ENCODE assay signal across 19 cellular contexts in genomic region chr6:148107911-148108310, GRCh38.
DNase-seq lines count a peak whose midpoint lies in the region; ATAC-seq and TF ChIP-seq lines count a peak whose summit lies in the region.
"Had no signal": no experiment of that assay in that cellular context is flagged by ENCODE, and none has a peak within 500 bp of the region (broad histone marks: within the 10 kb centered on the region; RNA-seq: fewer than 3 reads in every experiment).

No MANE protein-coding gene starts in this region.

- no peaks in the 10 kb centered on the region for H3K36me3 Mint-ChIP-seq in activated CD8-positive, alpha-beta T cell treated with anti-CD3 and anti-CD28 coated beads, Interleukin-2, amount 10 ng/mL, durations not matched to agents 7 days and 5 days (ENCODE audit: low read depth)
- H3K36me3 Mint-ChIP-seq: CD8-positive, alpha-beta T cell had no signal

- peak; percentile 49 for ATAC-seq in GM18867 (IDR thresholded peaks at IDR 0.05; ENCODE audit: unreplicated experiment)
- ATAC-seq in left lung = peak; percentile 67
- peak; percentile 42 for ATAC-seq in upper lobe of right lung
- ATAC-seq in activated CD8-positive, alpha-beta T cell treated with anti-CD3 and anti-CD28 coated beads, Interleukin-2, amount 10 ng/mL, durations not matched to agents 7 days and 5 days = no peak
- ATAC-seq in GM18909 (IDR thresholded peaks at IDR 0.05; ENCODE audit: poor library complexity, unreplicated experiment) = no peak
- ATAC-seq: CD8-positive, alpha-beta T cell; GM12878; HepG2 had no signal

- no peaks in the 10 kb centered on the region for H3K27me3 ChIP-seq in left lung
- no peaks in the 10 kb centered on the region for H3K27me3 ChIP-seq in upper lobe of right lung
- H3K27me3 ChIP-seq: BLaER1 treated with 17β-estradiol and CSF1 and Interleukin-3, amounts not matched to agents 10 nM and 100 nM had no signal

- POLR2A ChIA-PET in activated CD8-positive, alpha-beta T cell treated with anti-CD3 and anti-CD28 coated beads, Interleukin-2, amount 10 ng/mL, durations not matched to agents 7 days and 5 days (lab: Charles Lee) = no interaction called here

- H3K27ac ChIP-seq in left lung (no peak overlapping the region), upper lobe of right lung (no peak overlapping the region)
- H3K27ac ChIP-seq: BLaER1 treated with 17β-estradiol and CSF1 and Interleukin-3, amounts not matched to agents 10 nM and 100 nM; GM23248 had no signal

- H3K36me3 ChIP-seq in left lung = no peaks in the 10 kb centered on the region
- H3K36me3 ChIP-seq in upper lobe of right lung = no peaks in the 10 kb centered on the region
- H3K36me3 ChIP-seq: BLaER1 treated with 17β-estradiol and CSF1 and Interleukin-3, amounts not matched to agents 10 nM and 100 nM; HAP-1 had no signal

- H3K9me3 ChIP-seq in left lung (no peaks in the 10 kb centered on the region), upper lobe of right lung (no peaks in the 10 kb centered on the region)
- H3K9me3 ChIP-seq: BLaER1 treated with 17β-estradiol and CSF1 and Interleukin-3, amounts not matched to agents 10 nM and 100 nM; HAP-1 had no signal

- DNase-seq in NCI-H2171 (lab: John Stamatoyannopoulos, UW) (peak; percentile 58), left lung (no peak), upper lobe of right lung (no peak)
- DNase-seq in activated effector memory CD4-positive, alpha-beta T cell treated with Interleukin-2 at 50 U/mL for 16 hours = no peak
- no peak for DNase-seq in activated CD8-positive, alpha-beta T cell treated with anti-CD3 and anti-CD28 coated beads, Interleukin-2, amount 10 ng/mL, durations not matched to agents 7 days and 5 days
- DNase-seq: 8988T; CD8-positive, alpha-beta T cell; DMS 273 treated with DMSO at 0.1 percent for 48 hours; DMS53; DND-41; EL; GM23248 had no signal

- peaks cover 2% of the 10 kb centered on the region for H3K27me3 Mint-ChIP-seq in activated CD8-positive, alpha-beta T cell treated with anti-CD3 and anti-CD28 coated beads, Interleukin-2, amount 10 ng/mL, durations not matched to agents 7 days and 5 days (ENCODE audit: low read depth)

- H3K27ac Mint-ChIP-seq in activated CD8-positive, alpha-beta T cell treated with anti-CD3 and anti-CD28 coated beads, Interleukin-2, amount 10 ng/mL, durations not matched to agents 7 days and 5 days = no peak overlapping the region
- H3K27ac Mint-ChIP-seq: B cell; CD8-positive, alpha-beta T cell had no signal

- H3K4me1 ChIP-seq in left lung (no peaks in the 10 kb centered on the region), upper lobe of right lung (no peaks in the 10 kb centered on the region)

- H3K4me1 Mint-ChIP-seq in activated CD8-positive, alpha-beta T cell treated with anti-CD3 and anti-CD28 coated beads, Interleukin-2, amount 10 ng/mL, durations not matched to agents 7 days and 5 days (ENCODE audit: low read depth) = no peaks in the 10 kb centered on the region
- H3K4me1 Mint-ChIP-seq: B cell had no signal

- intact Hi-C loops in left lung (cut with DNase I) = no loop called here
- intact Hi-C loops in upper lobe of right lung (cut with DNase I) = no loop called here

- CTCF ChIA-PET in activated CD8-positive, alpha-beta T cell treated with anti-CD3 and anti-CD28 coated beads, Interleukin-2, amount 10 ng/mL, durations not matched to agents 7 days and 5 days (lab: Charles Lee) = no interaction called here

- H3K9me3 Mint-ChIP-seq in activated CD8-positive, alpha-beta T cell treated with anti-CD3 and anti-CD28 coated beads, Interleukin-2, amount 10 ng/mL, durations not matched to agents 7 days and 5 days (ENCODE audit: insufficient read depth) = no peaks in the 10 kb centered on the region
- H3K9me3 Mint-ChIP-seq: CD8-positive, alpha-beta T cell had no signal

- TF ChIP-seq CTCF in left lung (IDR thresholded peaks at IDR 0.05) = no peak
- TF ChIP-seq CTCF in upper lobe of right lung (IDR thresholded peaks at IDR 0.05) = no peak

- H3K4me3 Mint-ChIP-seq in activated CD8-positive, alpha-beta T cell treated with anti-CD3 and anti-CD28 coated beads, Interleukin-2, amount 10 ng/mL, durations not matched to agents 7 days and 5 days = no peak overlapping the region
- H3K4me3 Mint-ChIP-seq: B cell; CD8-positive, alpha-beta T cell had no signal

- H3K4me3 ChIP-seq in left lung (no peak overlapping the region), upper lobe of right lung (no peak overlapping the region)
- H3K4me3 ChIP-seq: BLaER1 treated with 17β-estradiol and CSF1 and Interleukin-3, amounts not matched to agents 10 nM and 100 nM; GM12878; GM23248; HAP-1 had no signal

Comparison
In these comparisons a context has a peak if more than half of its experiments do, and no peak if none do; other contexts are left out.
1. ATAC-seq: peak in GM18867 (single experiment), left lung (single experiment) and upper lobe of right lung (single experiment); none in activated CD8-positive, alpha-beta T cell treated with anti-CD3 and anti-CD28 coated beads, Interleukin-2, amount 10 ng/mL, durations not matched to agents 7 days and 5 days (single experiment) and GM18909 (single experiment).